Comparison of ENCODE assay signal across 8 cellular contexts in genomic region chr3:188152660-188153497, GRCh38. TPM values are rescaled to one million over a fixed set of nuclear protein-coding genes. Genes with fewer than 3 reads are reported as not detected.
A peak's percentile ranks its signal among the peaks of the same experiment; 100 is the strongest.
DNase-seq lines count a peak whose midpoint lies in the region; ATAC-seq and TF ChIP-seq lines count a peak whose summit lies in the region.

No MANE protein-coding gene starts in this region.

- no peak for DNase-seq in activated CD4-positive, alpha-beta T cell treated with anti-CD3 and anti-CD28 coated beads, Interleukin-2, amount 10 ng/mL, durations not matched to agents 7 days and 5 days
- DNase-seq in activated CD4-positive, alpha-beta T cell treated with anti-CD3 and anti-CD28 coated beads, Interleukin-2, amount 50 U/mL, for 48 hours: no peak
- DNase-seq in OCI-M1 (lab: John Stamatoyannopoulos, UW) (peak; percentile 31), coronary artery (ENCODE audit: low spot score) (peak; percentile 80), left lobe of liver (ENCODE audit: low spot score) (peak; percentile 57), suprapubic skin (ENCODE audit: low spot score in 2 of 2) (peak; percentile 85 to 87)

- ATAC-seq in left lobe of liver (no peak), HG02623 (IDR thresholded peaks at IDR 0.05; ENCODE audit: unreplicated experiment) (no peak), GM18520 (IDR thresholded peaks at IDR 0.05; ENCODE audit: unreplicated experiment) (no peak)

- TF ChIP-seq EP300 in suprapubic skin (IDR thresholded peaks at IDR 0.05): no peak

- no peaks in the 10 kb centered on the region for H3K36me3 ChIP-seq in suprapubic skin

- 24% methylated on average over 18 of the region's 27 CpGs for WGBS in suprapubic skin

- no peaks in the 10 kb centered on the region for H3K27me3 ChIP-seq in suprapubic skin

- peaks cover 49% of the 10 kb centered on the region for H3K4me1 ChIP-seq in suprapubic skin

- H3K27ac ChIP-seq in coronary artery (peak overlapping the region; percentile 94 to 99), suprapubic skin (peak overlapping the region; percentile 95)

- TF ChIP-seq POLR2A in suprapubic skin (IDR thresholded peaks at IDR 0.05): peak in 1 of 2 donors; percentile 26

- POLR2A ChIA-PET in activated CD4-positive, alpha-beta T cell treated with anti-CD3 and anti-CD28 coated beads, Interleukin-2, amount 10 ng/mL, durations not matched to agents 7 days and 5 days (lab: Charles Lee): interaction anchor here (1.0 kb wide), 1 partner anchor 179 kb away, joined by 3 read pairs; no protein-coding TSS in a partner anchor

- peak overlapping the region; percentile 88 for H3K27ac Mint-ChIP-seq in activated CD4-positive, alpha-beta T cell treated with anti-CD3 and anti-CD28 coated beads, Interleukin-2, amount 10 ng/mL, durations not matched to agents 7 days and 5 days

- H3K9me3 ChIP-seq in suprapubic skin: no peaks in the 10 kb centered on the region

- CTCF ChIA-PET in activated CD4-positive, alpha-beta T cell treated with anti-CD3 and anti-CD28 coated beads, Interleukin-2, amount 10 ng/mL, durations not matched to agents 7 days and 5 days (lab: Charles Lee): interaction anchor here (0.6 to 2.9 kb wide), 11 partner anchors 9 to 414 kb away, joined by 3 to 12 read pairs (median 4); no protein-coding TSS in a partner anchor

- H3K27me3 Mint-ChIP-seq in activated CD4-positive, alpha-beta T cell treated with anti-CD3 and anti-CD28 coated beads, Interleukin-2, amount 10 ng/mL, durations not matched to agents 7 days and 5 days: no peaks in the 10 kb centered on the region

- peaks cover 13% of the 10 kb centered on the region for H3K36me3 Mint-ChIP-seq in activated CD4-positive, alpha-beta T cell treated with anti-CD3 and anti-CD28 coated beads, Interleukin-2, amount 10 ng/mL, durations not matched to agents 7 days and 5 days (ENCODE audit: low read depth)

- peaks cover 11% of the 10 kb centered on the region for H3K9me3 Mint-ChIP-seq in activated CD4-positive, alpha-beta T cell treated with anti-CD3 and anti-CD28 coated beads, Interleukin-2, amount 10 ng/mL, durations not matched to agents 7 days and 5 days

- peak overlapping the region; percentile 87 for H3K4me3 ChIP-seq in coronary artery
- H3K4me3 ChIP-seq in suprapubic skin: peak overlapping the region; percentile 79

- peaks cover 68% of the 10 kb centered on the region for H3K4me1 Mint-ChIP-seq in activated CD4-positive, alpha-beta T cell treated with anti-CD3 and anti-CD28 coated beads, Interleukin-2, amount 10 ng/mL, durations not matched to agents 7 days and 5 days

- TF ChIP-seq CTCF in coronary artery (IDR thresholded peaks at IDR 0.05) (no peak), suprapubic skin (IDR thresholded peaks at IDR 0.05) (no peak)

- H3K4me3 Mint-ChIP-seq in activated CD4-positive, alpha-beta T cell treated with anti-CD3 and anti-CD28 coated beads, Interleukin-2, amount 10 ng/mL, durations not matched to agents 7 days and 5 days: peak overlapping the region; percentile 81

RNA-seq across cellular contexts. Expression of gene LPP, which starts 1.1 kb away (rescaled TPM):
- total RNA-seq in activated CD4-positive, alpha-beta T cell treated with anti-CD3 and anti-CD28 coated beads, Interleukin-2, amount 10 ng/mL, durations not matched to agents 7 days and 5 days: 10 to 100 TPM; 63.6 to 70.3 TPM
- total RNA-seq in left lobe of liver: 63.6 TPM
- total RNA-seq in suprapubic skin: 100 to 1,000 TPM in 1 of 4 donors, 10 to 100 TPM in 3; 56.8 to 127 (median 84.2) TPM

Comparison
In these comparisons a context has a peak if more than half of its experiments do, and no peak if none do; other contexts are left out.
1. DNase-seq: peak in OCI-M1 (single experiment), coronary artery (single experiment), left lobe of liver (single experiment) and suprapubic skin (2 of 2); none in activated CD4-positive, alpha-beta T cell treated with anti-CD3 and anti-CD28 coated beads, Interleukin-2, amount 10 ng/mL, durations not matched to agents 7 days and 5 days (single experiment) and activated CD4-positive, alpha-beta T cell treated with anti-CD3 and anti-CD28 coated beads, Interleukin-2, amount 50 U/mL, for 48 hours (0 of 2).